Comparison of ENCODE assay signal across 23 cellular contexts in the genomic region with DNA sequence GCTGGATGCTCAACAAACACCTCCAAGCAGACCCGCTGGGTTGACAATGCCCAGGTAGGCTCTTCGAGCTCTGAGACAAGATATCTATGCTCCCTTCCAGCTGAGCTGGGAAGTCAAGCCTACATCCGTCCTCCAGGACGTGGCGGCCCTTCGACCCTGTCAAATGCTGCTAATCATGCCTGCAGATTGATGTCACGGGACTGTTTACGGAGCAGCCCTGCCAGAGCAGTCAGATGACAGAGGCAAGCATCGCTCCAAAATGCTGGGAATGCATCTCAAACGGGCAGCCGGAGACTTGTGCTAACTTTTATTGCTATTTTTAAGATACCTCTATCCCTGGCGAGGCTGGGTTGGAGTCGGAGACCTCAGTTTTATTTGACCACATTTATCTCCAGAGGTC.
"Had no signal": no experiment of that assay in that cellular context is flagged by ENCODE, and none has a peak within 500 bp of the region (broad histone marks: within the 10 kb centered on the region; RNA-seq: fewer than 3 reads in every experiment).

No MANE protein-coding gene starts in this region.

- H3K4me2 ChIP-seq: neural progenitor cell had no signal

- H3K27ac Mint-ChIP-seq: activated B cell treated with CpG ODN at 0.5 μM for 24 hours; activated CD4-positive, alpha-beta T cell treated with anti-CD3 and anti-CD28 coated beads for 36 hours; activated naive CD8-positive, alpha-beta T cell treated with anti-CD3 and anti-CD28 coated beads for 36 hours; effector memory CD8-positive, alpha-beta T cell; naive thymus-derived CD4-positive, alpha-beta T cell; neural progenitor cell; progenitor cell of endocrine pancreas; stimulated activated naive CD8-positive, alpha-beta T cell treated with anti-CD3 and anti-CD28 coated beads, Interleukin-15, Interleukin-2, amounts not matched to agents 100 ng/mL and 50 ng/mL, for 24 hours; T-helper 17 cell had no signal

- H3K36me3 Mint-ChIP-seq: activated naive CD8-positive, alpha-beta T cell treated with anti-CD3 and anti-CD28 coated beads for 36 hours; naive thymus-derived CD4-positive, alpha-beta T cell; neural progenitor cell had no signal

- H2AFZ ChIP-seq: neural progenitor cell had no signal

- H3K9ac ChIP-seq: neural progenitor cell had no signal

- H3K4me3 ChIP-seq: dorsolateral prefrontal cortex, esophagus muscularis mucosa, gastrocnemius medialis, lung, neural progenitor cell, skin epidermis, transverse colon, uterus had no signal

- ATAC-seq: activated CD4-positive, alpha-beta T cell treated with anti-CD3 and anti-CD28 coated beads for 36 hours; effector memory CD8-positive, alpha-beta T cell; gastrocnemius medialis; naive thymus-derived CD4-positive, alpha-beta T cell; T-helper 17 cell had no signal

- H3K36me3 ChIP-seq: gastrocnemius medialis, neural progenitor cell, transverse colon, uterus had no signal

- H3K4me3 Mint-ChIP-seq: activated B cell treated with CpG ODN at 0.5 μM for 24 hours; activated CD4-positive, alpha-beta T cell treated with anti-CD3 and anti-CD28 coated beads for 36 hours; activated naive CD8-positive, alpha-beta T cell treated with anti-CD3 and anti-CD28 coated beads for 36 hours; central memory CD8-positive, alpha-beta T cell; effector memory CD8-positive, alpha-beta T cell; naive thymus-derived CD4-positive, alpha-beta T cell; neural progenitor cell; stimulated activated naive CD8-positive, alpha-beta T cell treated with anti-CD3 and anti-CD28 coated beads, Interleukin-15, Interleukin-2, amounts not matched to agents 100 ng/mL and 50 ng/mL, for 24 hours; T-helper 17 cell had no signal

- H3K4me1 Mint-ChIP-seq: activated B cell treated with CpG ODN at 0.5 μM for 24 hours; activated CD4-positive, alpha-beta T cell treated with anti-CD3 and anti-CD28 coated beads for 36 hours; activated naive CD8-positive, alpha-beta T cell treated with anti-CD3 and anti-CD28 coated beads for 36 hours; central memory CD8-positive, alpha-beta T cell; naive thymus-derived CD4-positive, alpha-beta T cell; T-helper 17 cell had no signal

- H3K9me3 Mint-ChIP-seq: activated B cell treated with CpG ODN at 0.5 μM for 24 hours; activated naive CD8-positive, alpha-beta T cell treated with anti-CD3 and anti-CD28 coated beads for 36 hours; central memory CD8-positive, alpha-beta T cell; neural progenitor cell; stimulated activated naive CD8-positive, alpha-beta T cell treated with anti-CD3 and anti-CD28 coated beads, Interleukin-15, Interleukin-2, amounts not matched to agents 100 ng/mL and 50 ng/mL, for 24 hours had no signal

- DNase-seq: activated B cell treated with CpG ODN at 0.5 μM for 24 hours; activated CD4-positive, alpha-beta T cell treated with anti-CD3 and anti-CD28 coated beads for 36 hours; activated CD4-positive, alpha-beta T cell treated with anti-CD3 and anti-CD28 coated beads, Interleukin-2, amount 50 U/mL, for 48 hours; activated naive CD4-positive, alpha-beta T cell treated with Interleukin-2 at 50 U/mL for 16 hours; activated naive CD8-positive, alpha-beta T cell treated with anti-CD3 and anti-CD28 coated beads for 36 hours; activated T-cell treated with anti-CD3 and anti-CD28 coated beads, Interleukin-2, amount 50 U/mL, for 48 hours; dorsolateral prefrontal cortex; effector memory CD8-positive, alpha-beta T cell; gastrocnemius medialis; hypothalamus; naive thymus-derived CD4-positive, alpha-beta T cell; stimulated activated CD4-positive, alpha-beta T cell treated with anti-CD3 and anti-CD28 coated beads, Interleukin-1b, Interleukin-23, amount 100 ng/mL, for 48 hours; substantia nigra; T-helper 17 cell; transverse colon; uterus had no signal

- H3K27ac ChIP-seq: dorsolateral prefrontal cortex, esophagus muscularis mucosa, gastrocnemius medialis, neural progenitor cell, skin epidermis, transverse colon, uterus had no signal

- H3K9me3 ChIP-seq: esophagus muscularis mucosa, gastrocnemius medialis, transverse colon, uterus had no signal

- H3K27me3 ChIP-seq: neural progenitor cell, transverse colon, uterus had no signal

- H3K4me1 ChIP-seq: uterus had no signal
